Comparison of ENCODE assay signal across 19 cellular contexts in genomic region chr12:91620422-91620821, GRCh38.
"Had no signal": no experiment of that assay in that cellular context is flagged by ENCODE, and none has a peak within 500 bp of the region (broad histone marks: within the 10 kb centered on the region; RNA-seq: fewer than 3 reads in every experiment).

No MANE protein-coding gene starts in this region.

- H3K9me3 ChIP-seq: SJSA1, SK-N-SH had no signal

- ATAC-seq: Panc1, T-cell had no signal

- H3K36me3 Mint-ChIP-seq: T-cell had no signal

- H3K4me3 ChIP-seq: SJSA1 had no signal

- H3K4me1 ChIP-seq: SJSA1 had no signal

- H3K27ac ChIP-seq: SJSA1 had no signal

- H3K27me3 Mint-ChIP-seq: IgD-negative memory B cell, T-cell had no signal

- H3K4me3 Mint-ChIP-seq: IgD-negative memory B cell, T-cell had no signal

- H3K9ac ChIP-seq: SK-N-SH had no signal

- H3K4me2 ChIP-seq: SK-N-SH had no signal

- DNase-seq: KBM-7, MV-4-11, NCI-H1048, NCI-H1105, NCI-H1417, NCI-H1694, NCI-H187 treated with DMSO at 0.1 percent for 48 hours, NCI-H2029 treated with DMSO at 0.1 percent for 48 hours, NCI-H2171 treated with DMSO at 0.1 percent for 48 hours, NCI-H510A, NCI-H774, PC-3, SIG-M5, SK-N-SH, SW 1271, T-cell had no signal

- H3K27ac Mint-ChIP-seq: IgD-negative memory B cell, T-cell had no signal

- H3K27me3 ChIP-seq: SJSA1 had no signal

- H3K36me3 ChIP-seq: SJSA1 had no signal
